ENCODE assay signal across 8 cellular contexts in the genomic region with DNA sequence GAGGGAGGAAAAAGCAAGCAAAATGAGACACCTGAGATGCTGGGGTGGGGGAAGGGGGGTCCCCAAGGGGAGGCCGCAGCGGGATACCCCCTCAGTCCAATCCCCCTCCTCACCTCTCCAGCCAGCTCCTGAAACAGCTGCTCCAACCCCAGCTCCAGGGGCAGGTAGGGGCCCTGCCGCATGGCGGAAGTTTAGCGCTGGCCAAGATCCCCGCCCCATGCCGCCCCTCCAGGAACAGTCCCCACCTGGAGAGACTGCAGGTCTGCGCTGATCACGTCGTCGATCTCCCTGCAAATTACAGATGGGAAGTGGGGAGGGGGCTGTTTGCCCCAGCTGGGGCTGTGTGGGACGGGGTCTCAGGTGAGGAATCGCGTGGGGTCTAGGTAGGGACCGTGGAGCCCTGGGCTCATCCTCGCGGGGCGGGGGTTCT. TPM values are rescaled to one million over a fixed set of nuclear protein-coding genes. Genes with fewer than 3 reads are reported as not detected.
DNase-seq lines count a peak whose midpoint lies in the region; ATAC-seq and TF ChIP-seq lines count a peak whose summit lies in the region.

No MANE protein-coding gene starts in this region.

- H3K4me1 ChIP-seq in HCT116 (ENCODE audit: control insufficient read depth in 1 of 2, insufficient read depth in 2 of 2, low read length in 2 of 2) (peaks cover 13 to 59% of the 10 kb centered on the region in 2 experiments; a peak in 3 of 4 replicates), neural progenitor cell (peaks cover 12% of the 10 kb centered on the region)

- TF ChIP-seq RAD21 in HCT116 (IDR thresholded peaks at IDR 0.05; ENCODE audit: low read depth), result no peak

- H3K36me3 Mint-ChIP-seq in neural progenitor cell, result peaks cover 6% of the 10 kb centered on the region

- ATAC-seq in HCT116, result 0 out of 2 replicates have a peak, but pooled peaks have one; percentile 10
- no peak for ATAC-seq in HG03520 (IDR thresholded peaks at IDR 0.05; ENCODE audit: unreplicated experiment)

- no peak overlapping the region for H2AFZ ChIP-seq in HCT116 (ENCODE audit: low read depth, low read length, poor library complexity, severe bottlenecking)
- no peak overlapping the region for H2AFZ ChIP-seq in SU-DHL-6 (ENCODE audit: low read depth, low read length, severe bottlenecking)
- H2AFZ ChIP-seq in neural progenitor cell (replicated peaks), result peak overlapping the region; percentile 17

- H3K79me2 ChIP-seq in HCT116 (ENCODE audit: insufficient read depth, low read length) (no peaks in the 10 kb centered on the region), SU-DHL-6 (ENCODE audit: insufficient read depth, low read length) (no peaks in the 10 kb centered on the region), neural progenitor cell (ENCODE audit: low read depth) (no peaks in the 10 kb centered on the region)

- H3K36me3 ChIP-seq in HCT116 (ENCODE audit: control insufficient read depth in 1 of 2, insufficient read depth in 2 of 2, low read length in 2 of 2), result peaks cover 8 to 11% of the 10 kb centered on the region in 2 experiments; a peak in 3 of 4 replicates
- 0 out of 2 replicates have a peak, but pooled peaks cover 1% of the 10 kb centered on the region for H3K36me3 ChIP-seq in SU-DHL-6 (ENCODE audit: low read length)
- no peaks in the 10 kb centered on the region for H3K36me3 ChIP-seq in neural progenitor cell

- TF ChIP-seq POLR2A in HCT116 (IDR thresholded peaks at IDR 0.05; ENCODE audit: borderline replicate concordance, extremely low read depth, insufficient read depth, insufficient read length), result no peak

- H3K27ac ChIP-seq in HCT116 (ENCODE audit: low read depth, low read length), result peak overlapping the region; percentile 67
- no peak overlapping the region for H3K27ac ChIP-seq in SU-DHL-6 (ENCODE audit: low read depth, low read length)
- H3K27ac ChIP-seq in neural progenitor cell, result no peak overlapping the region

- H3K9me3 ChIP-seq in HCT116 (ENCODE audit: control insufficient read depth in 1 of 2, insufficient read depth in 1 of 2, low read depth in 1 of 2, low read length in 2 of 2), result no peaks in the 10 kb centered on the region
- no peaks in the 10 kb centered on the region for H3K9me3 ChIP-seq in SU-DHL-6 (ENCODE audit: insufficient read depth, low read length)
- H3K9me3 ChIP-seq in neural progenitor cell (ENCODE audit: low read depth), result no peaks in the 10 kb centered on the region

- H3K9me3 Mint-ChIP-seq in neural progenitor cell, result no peaks in the 10 kb centered on the region

- H3F3A ChIP-seq in SU-DHL-6 (ENCODE audit: insufficient read depth) (peaks cover 6% of the 10 kb centered on the region), neural progenitor cell (ENCODE audit: low read depth) (peaks cover 24% of the 10 kb centered on the region)

- no peak for TF ChIP-seq CTCF in HCT116 (IDR thresholded peaks at IDR 0.05 in 2 of 3, conservative IDR thresholded peaks at IDR 0.05 in 1 of 3; ENCODE audit: borderline replicate concordance in 1 of 3, insufficient read depth in 1 of 3, low read depth in 2 of 3, low read length in 2 of 3)
- TF ChIP-seq CTCF in SU-DHL-6 (IDR thresholded peaks at IDR 0.05; ENCODE audit: insufficient read depth, low read length, poor library complexity, severe bottlenecking), result no peak
- no peak for TF ChIP-seq CTCF in neural progenitor cell (IDR thresholded peaks at IDR 0.05)

- H3K9ac ChIP-seq in HCT116 (ENCODE audit: low read length) (peak overlapping the region; percentile 39), SU-DHL-6 (ENCODE audit: low read length) (no peak overlapping the region), neural progenitor cell (no peak overlapping the region)

- no peak for DNase-seq in HCT116 (ENCODE audit: low read depth, low spot score)
- peak; percentile 22 for DNase-seq in effector CD8-positive, alpha-beta T cell (lab: John Stamatoyannopoulos, UW)
- peak; percentile 72 for DNase-seq in neural progenitor cell (ENCODE audit: low spot score)
- DNase-seq in nucleus accumbens (lab: John Stamatoyannopoulos, UW), result no peak
- DNase-seq in epidermal melanocyte (ENCODE audit: insufficient read length, low spot score), result no peak
- no peak for DNase-seq in NCI-H187 treated with DMSO at 0.1 percent for 48 hours (lab: John Stamatoyannopoulos, UW)

- H4K20me1 ChIP-seq in HCT116 (ENCODE audit: insufficient read depth) (0 out of 2 replicates have a peak, but pooled peaks cover 3% of the 10 kb centered on the region), SU-DHL-6 (ENCODE audit: low read depth, low read length) (no peaks in the 10 kb centered on the region), neural progenitor cell (ENCODE audit: low read depth) (peaks cover 13% of the 10 kb centered on the region)

- H3K27ac Mint-ChIP-seq in neural progenitor cell, result no peak overlapping the region

- CTCF ChIA-PET in HCT116 (lab: Charles Lee), result interaction anchor here (1.8 kb wide), 1 partner anchor 195 kb away, joined by 6 read pairs; a partner anchor contains a TSS

- H3K4me2 ChIP-seq in HCT116 (ENCODE audit: low read length) (peak overlapping the region; percentile 62), SU-DHL-6 (ENCODE audit: low read depth, low read length, poor library complexity, severe bottlenecking) (peak overlapping the region; percentile 0), neural progenitor cell (peak overlapping the region; percentile 63)

- H3K4me3 ChIP-seq in HCT116 (replicated peaks in 1 of 2; ENCODE audit: low read depth in 1 of 2, low read length in 2 of 2), result peak overlapping the region; percentile 25 to 26; a peak in 2 of 4 replicates
- no peak overlapping the region for H3K4me3 ChIP-seq in SU-DHL-6 (ENCODE audit: insufficient read depth, low read length, poor library complexity, severe bottlenecking)
- peak overlapping the region; percentile 38 for H3K4me3 ChIP-seq in neural progenitor cell

- H3K4me3 Mint-ChIP-seq in neural progenitor cell, result peak overlapping the region; percentile 77

- POLR2A ChIA-PET in HCT116 (lab: Charles Lee), result interaction anchor here (1.4 kb wide), 1 partner anchor 87 kb away, joined by 4 read pairs; no protein-coding TSS in a partner anchor

- RAD21 ChIA-PET in HCT116 (lab: Charles Lee; ENCODE audit: low non-redundant PET in 1 of 2, low total read pairs in 2 of 2, uncharacterized antibody in 2 of 2, unreplicated experiment in 2 of 2), result no interaction called here

- peaks cover 11% of the 10 kb centered on the region for H3K4me1 Mint-ChIP-seq in neural progenitor cell

- no peaks in the 10 kb centered on the region for H3K27me3 ChIP-seq in HCT116 (ENCODE audit: insufficient read depth, low read length)
- H3K27me3 ChIP-seq in SU-DHL-6 (ENCODE audit: low read length), result no peaks in the 10 kb centered on the region
- H3K27me3 ChIP-seq in neural progenitor cell, result peaks cover 22% of the 10 kb centered on the region

- intact Hi-C loops in HCT116 (cut with micrococcal nuclease), result loop anchor here (5.0 kb wide), 1 partner anchor 97 kb away; a partner anchor contains a TSS

- BruUV-seq in HCT116 (replicated peaks; lab: Mats Ljungman, UMichigan), result no TSS peak

- H3K9me2 ChIP-seq in HCT116 (ENCODE audit: insufficient read depth) (no peaks in the 10 kb centered on the region), SU-DHL-6 (replicated peaks; ENCODE audit: insufficient read depth, low read length) (no peaks in the 10 kb centered on the region)

- H3K27me3 Mint-ChIP-seq in neural progenitor cell (ENCODE audit: insufficient read depth, low read depth), result peaks cover 11% of the 10 kb centered on the region

TF ChIP-seq in HCT116, 20 proteins besides CTCF, POLR2A, EP300 and RAD21 (continues in another document):
- TF ChIP-seq ZFX (IDR thresholded peaks at IDR 0.05) (no peak), YY1 (IDR thresholded peaks at IDR 0.05; ENCODE audit: extremely low read depth, insufficient replicate concordance, low read depth, low read length) (no peak), SIN3A (IDR thresholded peaks at IDR 0.05; ENCODE audit: low read depth) (no peak), ZNF274 (IDR thresholded peaks at IDR 0.05; ENCODE audit: low read depth, low read length) (no peak), EZH2 (IDR thresholded peaks at IDR 0.05) (no peak), SRF (IDR thresholded peaks at IDR 0.05; ENCODE audit: low read depth) (no peak), CEBPB (IDR thresholded peaks at IDR 0.05; ENCODE audit: low read depth) (no peak), CBX3 (IDR thresholded peaks at IDR 0.05; ENCODE audit: low read depth) (no peak), JUND (IDR thresholded peaks at IDR 0.05) (no peak), POLR2AphosphoS5 (IDR thresholded peaks at IDR 0.05; ENCODE audit: low read depth, low read length) (no peak)
- TF ChIP-seq, protein P1, sequence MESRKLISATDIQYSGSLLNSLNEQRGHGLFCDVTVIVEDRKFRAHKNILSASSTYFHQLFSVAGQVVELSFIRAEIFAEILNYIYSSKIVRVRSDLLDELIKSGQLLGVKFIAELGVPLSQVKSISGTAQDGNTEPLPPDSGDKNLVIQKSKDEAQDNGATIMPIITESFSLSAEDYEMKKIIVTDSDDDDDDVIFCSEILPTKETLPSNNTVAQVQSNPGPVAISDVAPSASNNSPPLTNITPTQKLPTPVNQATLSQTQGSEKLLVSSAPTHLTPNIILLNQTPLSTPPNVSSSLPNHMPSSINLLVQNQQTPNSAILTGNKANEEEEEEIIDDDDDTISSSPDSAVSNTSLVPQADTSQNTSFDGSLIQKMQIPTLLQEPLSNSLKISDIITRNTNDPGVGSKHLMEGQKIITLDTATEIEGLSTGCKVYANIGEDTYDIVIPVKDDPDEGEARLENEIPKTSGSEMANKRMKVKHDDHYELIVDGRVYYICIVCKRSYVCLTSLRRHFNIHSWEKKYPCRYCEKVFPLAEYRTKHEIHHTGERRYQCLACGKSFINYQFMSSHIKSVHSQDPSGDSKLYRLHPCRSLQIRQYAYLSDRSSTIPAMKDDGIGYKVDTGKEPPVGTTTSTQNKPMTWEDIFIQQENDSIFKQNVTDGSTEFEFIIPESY (IDR thresholded peaks at IDR 0.05; ENCODE audit: extremely low read depth, insufficient replicate concordance, low read length), result no peak
- TF ChIP-seq, protein P2, sequence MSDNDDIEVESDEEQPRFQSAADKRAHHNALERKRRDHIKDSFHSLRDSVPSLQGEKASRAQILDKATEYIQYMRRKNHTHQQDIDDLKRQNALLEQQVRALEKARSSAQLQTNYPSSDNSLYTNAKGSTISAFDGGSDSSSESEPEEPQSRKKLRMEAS (IDR thresholded peaks at IDR 0.05), result no peak
- TF ChIP-seq, protein P3, sequence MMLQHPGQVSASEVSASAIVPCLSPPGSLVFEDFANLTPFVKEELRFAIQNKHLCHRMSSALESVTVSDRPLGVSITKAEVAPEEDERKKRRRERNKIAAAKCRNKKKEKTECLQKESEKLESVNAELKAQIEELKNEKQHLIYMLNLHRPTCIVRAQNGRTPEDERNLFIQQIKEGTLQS (IDR thresholded peaks at IDR 0.05), result no peak

RNA-seq across cellular contexts. Expression of a gene that starts 9.0 kb away (rescaled TPM):
- total RNA-seq in HCT116 (2021; ENCODE audit: unreplicated experiment) (8.8 TPM), neural progenitor cell (ENCODE audit: low replicate concordance) (1.0 and 4.9 TPM in 2 replicates)
- 8.6 and 10.4 TPM in 2 replicates for polyA plus RNA-seq in HCT116 (2012)

RNA-seq across cellular contexts. Expression of a gene that starts 38.0 kb away (rescaled TPM):
- total RNA-seq in HCT116 (2021; ENCODE audit: unreplicated experiment) (not detected), neural progenitor cell (ENCODE audit: low replicate concordance) (not detected in 2 replicates)
- not detected in 2 replicates for polyA plus RNA-seq in HCT116 (2012)

RNA-seq across cellular contexts. Expression of a gene that starts 53.7 kb away (rescaled TPM):
- total RNA-seq in HCT116 (2021; ENCODE audit: unreplicated experiment), result 2.4 TPM
- 1.4 and 2.0 TPM in 2 replicates for polyA plus RNA-seq in HCT116 (2012)
- total RNA-seq in neural progenitor cell (ENCODE audit: low replicate concordance), result not detected in 2 replicates

Comparison
In these comparisons a context has a peak if more than half of its experiments do, and no peak if none do; other contexts are left out.
1. DNase-seq: peak in effector CD8-positive, alpha-beta T cell (single experiment) and neural progenitor cell (single experiment); none in HCT116 (single experiment), nucleus accumbens (0 of 56), epidermal melanocyte (single experiment) and NCI-H187 treated with DMSO at 0.1 percent for 48 hours (single experiment).
2. H3K4me2 ChIP-seq: peak in every context shown above with its lines; median percentile 63 in neural progenitor cell; 62 in HCT116; 0 in SU-DHL-6.